ENCODE assay signal across 8 cellular contexts in the genomic region with DNA sequence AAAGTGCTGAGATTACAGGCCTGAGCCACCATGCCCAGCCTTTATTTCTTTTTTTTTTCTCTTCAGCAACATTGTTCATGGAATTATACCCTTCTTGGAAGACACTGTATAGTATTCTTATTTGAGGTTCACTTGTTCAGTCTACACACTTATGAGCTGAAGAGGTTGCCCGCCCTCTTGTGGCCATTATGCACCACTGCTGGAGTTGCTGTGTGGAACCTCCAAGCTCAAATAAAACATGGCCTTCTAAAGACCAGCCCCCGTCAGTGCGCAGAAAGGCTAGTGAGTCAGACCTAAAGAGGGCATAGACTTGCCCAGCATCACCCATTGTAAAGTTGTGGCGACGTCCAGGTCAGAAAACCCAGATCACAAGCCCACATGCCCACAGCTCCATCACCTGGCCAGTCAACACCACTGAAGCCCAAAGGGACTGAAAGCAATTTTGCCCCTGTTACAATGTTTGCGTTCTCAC. TPM values are rescaled to one million over a fixed set of nuclear protein-coding genes. Genes with fewer than 3 reads are reported as not detected.
A peak's percentile ranks its signal among the peaks of the same experiment; 100 is the strongest.
DNase-seq lines count a peak whose midpoint lies in the region; ATAC-seq lines count a peak whose summit lies in the region.

No MANE protein-coding gene starts in this region.

- peaks cover 8% of the 10 kb centered on the region for H3K27me3 Mint-ChIP-seq in memory B cell

- no peaks in the 10 kb centered on the region for H3K9me3 Mint-ChIP-seq in memory B cell

- ATAC-seq in Right ventricle myocardium inferior = peak; percentile 87
- peak; percentile 87 for ATAC-seq in HG03521 (IDR thresholded peaks at IDR 0.05; ENCODE audit: unreplicated experiment)
- peak; percentile 98 for ATAC-seq in memory B cell (ENCODE audit: low read depth)

- intact Hi-C loops in Right ventricle myocardium inferior (cut with DNase I) (loop anchor here (1.0 to 5.0 kb wide), 2 partner anchors 44 to 186 kb away; no protein-coding TSS in a partner anchor), cardiac septum (cut with DNase I) (loop anchor here (2.0 to 5.0 kb wide), 2 partner anchors 41 to 187 kb away; no protein-coding TSS in a partner anchor)

- peak overlapping the region; percentile 32 for H3K4me3 Mint-ChIP-seq in memory B cell

- H3K36me3 Mint-ChIP-seq in memory B cell = no peaks in the 10 kb centered on the region

- peak; percentile 81 for DNase-seq in Right ventricle myocardium inferior (ENCODE audit: missing footprints)
- DNase-seq in cardiac septum (ENCODE audit: low spot score) = no peak
- DNase-seq in NCI-H748 (lab: John Stamatoyannopoulos, UW; ENCODE audit: unreplicated experiment) = peak; percentile 82
- DNase-seq in activated CD4-positive, alpha-beta T cell treated with anti-CD3 and anti-CD28 coated beads, Interleukin-2, amount 50 U/mL, for 24 hours (ENCODE audit: low read depth in 1 of 2, low spot score in 1 of 2) = peak; percentile 32 to 55
- peak; percentile 16 for DNase-seq in effector CD8-positive, alpha-beta T cell (lab: John Stamatoyannopoulos, UW)
- peak; percentile 37 to 51 for DNase-seq in memory B cell (ENCODE audit: low spot score in 2 of 2)
- peak; percentile 30 for DNase-seq in stimulated activated CD8-positive, alpha-beta memory T cell treated with anti-CD3 and anti-CD28 coated beads, Interleukin-4, amount 100 ng/mL, for 24 hours (ENCODE audit: low read depth)

- H3K4me1 Mint-ChIP-seq in memory B cell = peaks cover 4% of the 10 kb centered on the region

- H3K27ac Mint-ChIP-seq in memory B cell = no peak overlapping the region

RNA-seq across cellular contexts. Expression of gene LURAP1, which starts 20.4 kb away (rescaled TPM):
- 6.0 TPM for total RNA-seq in Right ventricle myocardium inferior
- 11.9 TPM for total RNA-seq in cardiac septum

RNA-seq across cellular contexts. Expression of gene RAD54L, which starts 24.1 kb away (rescaled TPM):
- total RNA-seq in Right ventricle myocardium inferior (0.73 TPM), cardiac septum (0.97 TPM)

RNA-seq across cellular contexts. Expression of gene POMGNT1, which starts 25.3 kb away (rescaled TPM):
- total RNA-seq in Right ventricle myocardium inferior (129 TPM), cardiac septum (139 TPM)

RNA-seq across cellular contexts. Expression of gene P3R3URF, which starts 47.2 kb away (rescaled TPM):
- total RNA-seq in Right ventricle myocardium inferior (not detected), cardiac septum (not detected)

RNA-seq across cellular contexts. Expression of gene TSPAN1, which starts 48.6 kb away (rescaled TPM):
- total RNA-seq in Right ventricle myocardium inferior (1.1 TPM), cardiac septum (3.0 TPM)
